ENCODE assay signal across 18 cellular contexts in the genomic region with DNA sequence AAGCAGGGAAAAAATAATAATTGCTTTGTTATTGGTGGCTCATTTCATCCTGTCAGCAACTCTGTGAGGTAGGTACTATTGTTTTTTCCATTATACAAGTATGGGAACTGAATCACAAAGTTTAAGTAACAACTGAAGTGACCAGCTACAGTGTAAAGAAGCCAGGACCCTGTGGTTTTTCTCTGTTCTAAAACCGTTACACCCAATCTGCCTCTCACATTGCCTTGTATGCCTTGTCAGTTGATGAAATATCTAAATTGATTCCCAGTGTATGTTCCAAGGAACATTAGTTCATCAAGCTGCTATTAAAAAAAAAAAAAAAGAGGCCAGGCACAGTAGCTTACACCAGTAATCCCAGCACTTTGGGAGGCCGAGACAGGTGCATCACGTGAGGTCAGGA. TPM values are rescaled to one million over a fixed set of nuclear protein-coding genes. Genes with fewer than 3 reads are reported as not detected.
DNase-seq lines count a peak whose midpoint lies in the region; ATAC-seq and TF ChIP-seq lines count a peak whose summit lies in the region.
"Had no signal": no experiment of that assay in that cellular context is flagged by ENCODE, and none has a peak within 500 bp of the region (broad histone marks: within the 10 kb centered on the region; RNA-seq: fewer than 3 reads in every experiment).

No MANE protein-coding gene starts in this region.

- H4K20me1 ChIP-seq in mammary epithelial cell (ENCODE audit: insufficient read depth, low read length) (no peaks in the 10 kb centered on the region), Karpas-422 (ENCODE audit: insufficient read depth, low read depth, low read length) (no peaks in the 10 kb centered on the region)

- H3K4me3 Mint-ChIP-seq in MCF 10A (ENCODE audit: unreplicated experiment) (no peak overlapping the region), T-helper 17 cell (no peak overlapping the region)
- H3K4me3 Mint-ChIP-seq in naive thymus-derived CD4-positive, alpha-beta T cell: no peak overlapping the region
- H3K4me3 Mint-ChIP-seq: CD4-positive, alpha-beta T cell; HFFc6 had no signal

- H3K9ac ChIP-seq in mammary epithelial cell (ENCODE audit: insufficient read depth, low read length): no peak overlapping the region
- H3K9ac ChIP-seq in Karpas-422 (ENCODE audit: low read length): no peak overlapping the region

- no peaks in the 10 kb centered on the region for H3K9me3 Mint-ChIP-seq in MCF 10A (ENCODE audit: unreplicated experiment)
- H3K9me3 Mint-ChIP-seq in naive thymus-derived CD4-positive, alpha-beta T cell: no peaks in the 10 kb centered on the region
- H3K9me3 Mint-ChIP-seq: CD4-positive, alpha-beta T cell; HFFc6 had no signal

- H3K4me2 ChIP-seq in mammary epithelial cell (ENCODE audit: insufficient read depth, low read depth, low read length) (no peak overlapping the region), Karpas-422 (ENCODE audit: low read depth, low read length, poor library complexity, severe bottlenecking) (peak overlapping the region; percentile 19)

- no peaks in the 10 kb centered on the region for H3K4me1 ChIP-seq in mammary epithelial cell (ENCODE audit: insufficient read depth, low read length)
- peaks cover 23% of the 10 kb centered on the region for H3K4me1 ChIP-seq in Karpas-422 (ENCODE audit: low read length)
- H3K4me1 ChIP-seq in naive thymus-derived CD4-positive, alpha-beta T cell (ENCODE audit: control insufficient read depth in 2 of 2, insufficient read depth in 2 of 2, low read length in 2 of 2): peaks cover 4 to 7% of the 10 kb centered on the region in 2 donors
- H3K4me1 ChIP-seq: BE2C, Caco-2 had no signal

- H3K36me3 Mint-ChIP-seq in MCF 10A (ENCODE audit: insufficient read depth, unreplicated experiment) (peaks cover 20% of the 10 kb centered on the region), T-helper 17 cell (ENCODE audit: low read depth) (no peaks in the 10 kb centered on the region)
- peaks cover 0 to 15% (median 0%) of the 10 kb centered on the region in 5 donors for H3K36me3 Mint-ChIP-seq in naive thymus-derived CD4-positive, alpha-beta T cell

- peak overlapping the region; percentile 43 for H3K27ac Mint-ChIP-seq in MCF 10A (ENCODE audit: low read depth, unreplicated experiment)
- peak overlapping the region; percentile 45 for H3K27ac Mint-ChIP-seq in T-helper 17 cell
- peak overlapping the region in 1 of 9 donors; percentile 9 for H3K27ac Mint-ChIP-seq in naive thymus-derived CD4-positive, alpha-beta T cell
- H3K27ac Mint-ChIP-seq: CD4-positive, alpha-beta T cell; HFFc6 had no signal

- H3K27me3 Mint-ChIP-seq in MCF 10A (ENCODE audit: insufficient read depth, unreplicated experiment) (no peaks in the 10 kb centered on the region), T-helper 17 cell (no peaks in the 10 kb centered on the region)
- H3K27me3 Mint-ChIP-seq in naive thymus-derived CD4-positive, alpha-beta T cell: no peaks in the 10 kb centered on the region
- H3K27me3 Mint-ChIP-seq: CD4-positive, alpha-beta T cell had no signal

- H3K27ac ChIP-seq in mammary epithelial cell (ENCODE audit: insufficient read depth, low read depth, low read length) (no peak overlapping the region), Karpas-422 (ENCODE audit: low read length) (peak overlapping the region; percentile 32; the same call in 1 of the 2 replicates), dorsolateral prefrontal cortex (no peak overlapping the region)
- H3K27ac ChIP-seq in naive thymus-derived CD4-positive, alpha-beta T cell (ENCODE audit: low read depth, low read length): no peak overlapping the region
- H3K27ac ChIP-seq: 22Rv1, C4-2B had no signal

- H3K9me2 ChIP-seq in Karpas-422 (replicated peaks; ENCODE audit: insufficient read depth, low read length): no peaks in the 10 kb centered on the region

- H3K36me3 ChIP-seq in mammary epithelial cell (ENCODE audit: insufficient read depth, low read length) (no peaks in the 10 kb centered on the region), Karpas-422 (ENCODE audit: insufficient read depth, low read length) (0 out of 2 replicates have a peak, but pooled peaks cover 4% of the 10 kb centered on the region)
- no peaks in the 10 kb centered on the region for H3K36me3 ChIP-seq in naive thymus-derived CD4-positive, alpha-beta T cell (ENCODE audit: control insufficient read depth in 2 of 3, insufficient read depth in 3 of 3, low read length in 3 of 3)
- H3K36me3 ChIP-seq: BE2C had no signal

- TF ChIP-seq CTCF in MCF 10A (IDR thresholded peaks at IDR 0.05; ENCODE audit: unreplicated experiment) (no peak), mammary epithelial cell (conservative IDR thresholded peaks at IDR 0.05 in 1 of 2, IDR thresholded peaks at IDR 0.05 in 1 of 2; ENCODE audit: extremely low read depth in 1 of 2, insufficient read depth in 1 of 2, low read depth in 1 of 2, low read length in 2 of 2) (no peak), dorsolateral prefrontal cortex (IDR thresholded peaks at IDR 0.05 in 54 of 56, conservative IDR thresholded peaks at IDR 0.05 in 2 of 56; ENCODE audit: low read depth in 1 of 56, partially characterized antibody in 56 of 56) (no peak)

- H2AFZ ChIP-seq in mammary epithelial cell (ENCODE audit: low read depth, low read length) (no peak overlapping the region), Karpas-422 (ENCODE audit: low read length) (no peak overlapping the region)

- H3K9me3 ChIP-seq in mammary epithelial cell (replicated peaks; ENCODE audit: insufficient read depth, low read length) (no peaks in the 10 kb centered on the region), Karpas-422 (ENCODE audit: low read length) (no peaks in the 10 kb centered on the region), T-helper 17 cell (ENCODE audit: control insufficient read depth, low read length, poor library complexity, severe bottlenecking) (no peaks in the 10 kb centered on the region)
- H3K9me3 ChIP-seq in naive thymus-derived CD4-positive, alpha-beta T cell (ENCODE audit: control insufficient read depth in 2 of 3, low read length in 3 of 3): no peaks in the 10 kb centered on the region
- H3K9me3 ChIP-seq: BE2C, Caco-2 had no signal

- POLR2A ChIA-PET in MCF 10A (lab: Yijun Ruan, JAX): no interaction called here
- POLR2A ChIA-PET in naive thymus-derived CD4-positive, alpha-beta T cell (lab: Charles Lee): no interaction called here

- H3K79me2 ChIP-seq in mammary epithelial cell (ENCODE audit: insufficient read depth, low read length) (peaks cover 67% of the 10 kb centered on the region), Karpas-422 (ENCODE audit: low read length) (peaks cover 87% of the 10 kb centered on the region)

- in situ Hi-C loops in mammary epithelial cell (cut with MboI; ENCODE audit: low sequenced_read_pairs in 2 of 2): no loop called here

- ATAC-seq in T-helper 17 cell: no peak
- ATAC-seq in naive thymus-derived CD4-positive, alpha-beta T cell: no peak
- ATAC-seq: HCT116 had no signal

- H3K27me3 ChIP-seq in mammary epithelial cell (ENCODE audit: insufficient read depth, low read length) (no peaks in the 10 kb centered on the region), Karpas-422 (ENCODE audit: low read length) (no peaks in the 10 kb centered on the region), dorsolateral prefrontal cortex (no peaks in the 10 kb centered on the region)
- H3K27me3 ChIP-seq in naive thymus-derived CD4-positive, alpha-beta T cell (ENCODE audit: control insufficient read depth in 2 of 2, insufficient read depth in 2 of 2, low read length in 2 of 2): no peaks in the 10 kb centered on the region
- H3K27me3 ChIP-seq: BE2C had no signal

- no peak for DNase-seq in MCF 10A (ENCODE audit: unreplicated experiment)
- no peak for DNase-seq in mammary epithelial cell
- DNase-seq in Karpas-422: no peak
- DNase-seq in T-helper 17 cell: no peak
- DNase-seq in dorsolateral prefrontal cortex: no peak
- no peak for DNase-seq in foreskin melanocyte
- no peak for DNase-seq in naive thymus-derived CD4-positive, alpha-beta T cell
- DNase-seq: BE2C; Caco-2; CD4-positive, alpha-beta T cell; DMS79; GDM1; GOT3; H7 had no signal

- no peak overlapping the region for H3K4me3 ChIP-seq in mammary epithelial cell (replicated peaks in 1 of 3; ENCODE audit: insufficient read depth in 1 of 3, low read depth in 2 of 3, low read length in 3 of 3)
- no peak overlapping the region for H3K4me3 ChIP-seq in Karpas-422 (ENCODE audit: low read length)
- H3K4me3 ChIP-seq in dorsolateral prefrontal cortex: no peak overlapping the region
- no peak overlapping the region for H3K4me3 ChIP-seq in naive thymus-derived CD4-positive, alpha-beta T cell (ENCODE audit: low read length)

- WGBS in mammary epithelial cell (ENCODE audit: low coverage, missing lambda C conversion rate): 100% methylated on average over 1 of the region's 3 CpGs

- intact Hi-C loops in MCF 10A (cut with micrococcal nuclease): no loop called here
- intact Hi-C loops in mammary epithelial cell (cut with micrococcal nuclease): no loop called here
- intact Hi-C loops in dorsolateral prefrontal cortex (cut with DNase I): no loop called here
- intact Hi-C loops in naive thymus-derived CD4-positive, alpha-beta T cell (cut with micrococcal nuclease): no loop called here

- BruUV-seq in MCF 10A (replicated peaks; lab: Mats Ljungman, UMichigan) (no TSS peak), mammary epithelial cell (replicated peaks; lab: Mats Ljungman, UMichigan) (no TSS peak)

- CTCF ChIA-PET in MCF 10A (lab: Yijun Ruan, JAX) (no interaction called here), mammary epithelial cell (lab: Charles Lee; ENCODE audit: low non-redundant PET) (no interaction called here)
- CTCF ChIA-PET in naive thymus-derived CD4-positive, alpha-beta T cell (lab: Charles Lee): no interaction called here

- dilution Hi-C loops in mammary epithelial cell (cut with HindIII; ENCODE audit: low sequenced_read_pairs): no loop called here

- H3K4me1 Mint-ChIP-seq in MCF 10A (ENCODE audit: insufficient read depth, unreplicated experiment) (peaks cover 5% of the 10 kb centered on the region), T-helper 17 cell (peaks cover 6% of the 10 kb centered on the region)
- H3K4me1 Mint-ChIP-seq in naive thymus-derived CD4-positive, alpha-beta T cell: peaks cover 10 to 53% (median 28%) of the 10 kb centered on the region in 7 donors

RNA-seq across cellular contexts. Expression of a gene that starts 5.4 kb away (rescaled TPM):
- total RNA-seq in MCF 10A (2022): 28.5 and 31.3 TPM in 2 replicates
- 10 to 100 TPM; 26.9 to 27.5 TPM for total RNA-seq in mammary epithelial cell
- polyA plus RNA-seq in mammary epithelial cell: 16.2 TPM
- polyA minus RNA-seq in mammary epithelial cell: not detected
- 43.4 and 48.2 TPM in 2 replicates for total RNA-seq in Karpas-422 (2014; rRNA removed; shearing (Covaris generic); ENCODE audit: low replicate concordance)
- total RNA-seq in T-helper 17 cell: 10 to 100 TPM; 54.5 to 69.0 TPM
- total RNA-seq in dorsolateral prefrontal cortex: 10 to 100 TPM; 24.7 to 68.2 (median 43.1) TPM
- 10 to 100 TPM; 34.1 to 82.5 (median 75.3) TPM for total RNA-seq in naive thymus-derived CD4-positive, alpha-beta T cell
- 10 to 100 TPM; 12.3 to 15.2 TPM for polyA plus RNA-seq in naive thymus-derived CD4-positive, alpha-beta T cell

RNA-seq across cellular contexts. Expression of a gene that starts 7.1 kb away (rescaled TPM):
- total RNA-seq in MCF 10A (2022): 120 and 138 TPM in 2 replicates
- total RNA-seq in mammary epithelial cell: 100 to 1,000 TPM in 1 of 2 donors, 10 to 100 TPM in 1; 98.7 to 116 TPM
- polyA plus RNA-seq in mammary epithelial cell: 59.8 TPM
- polyA minus RNA-seq in mammary epithelial cell: 213 TPM
- total RNA-seq in Karpas-422 (2014; rRNA removed; shearing (Covaris generic); ENCODE audit: low replicate concordance): 95.2 and 127 TPM in 2 replicates
- total RNA-seq in T-helper 17 cell: 100 to 1,000 TPM; 155 to 161 TPM
- 100 to 1,000 TPM; 122 to 199 (median 161) TPM for total RNA-seq in dorsolateral prefrontal cortex
- 100 to 1,000 TPM; 131 to 169 (median 149) TPM for total RNA-seq in naive thymus-derived CD4-positive, alpha-beta T cell
- 100 to 1,000 TPM in 1 of 2 donors, 10 to 100 TPM in 1; 75.8 to 165 TPM for polyA plus RNA-seq in naive thymus-derived CD4-positive, alpha-beta T cell
